Comparison of ENCODE assay signal across 15 cellular contexts in genomic region chr6:153170511-153170910, GRCh38. TPM values are rescaled to one million over a fixed set of nuclear protein-coding genes. Genes with fewer than 3 reads are reported as not detected.
DNase-seq lines count a peak whose midpoint lies in the region; ATAC-seq and TF ChIP-seq lines count a peak whose summit lies in the region.
"Had no signal": no experiment of that assay in that cellular context is flagged by ENCODE, and none has a peak within 500 bp of the region (broad histone marks: within the 10 kb centered on the region; RNA-seq: fewer than 3 reads in every experiment).

No MANE protein-coding gene starts in this region.

- ATAC-seq in RWPE2 (ENCODE audit: low read depth) (peak; percentile 92), HG02970 (IDR thresholded peaks at IDR 0.05; ENCODE audit: low FRiP score, unreplicated experiment) (no peak)

- H3K36me3 Mint-ChIP-seq in MCF 10A (ENCODE audit: insufficient read depth, unreplicated experiment) (peaks cover under 1% of the 10 kb centered on the region), type B pancreatic cell (no peaks in the 10 kb centered on the region)

- H3K27me3 ChIP-seq in breast epithelium: no peaks in the 10 kb centered on the region
- no peaks in the 10 kb centered on the region for H3K27me3 ChIP-seq in RWPE2 (ENCODE audit: insufficient read depth, poor library complexity, severe bottlenecking)
- H3K27me3 ChIP-seq: cardiac muscle cell, transverse colon had no signal

- H3K9me3 ChIP-seq in breast epithelium (no peaks in the 10 kb centered on the region), RWPE2 (ENCODE audit: severe bottlenecking) (no peaks in the 10 kb centered on the region)
- H3K9me3 ChIP-seq: transverse colon had no signal

- DNase-seq in MCF 10A (ENCODE audit: unreplicated experiment) (peak; percentile 85), breast epithelium (ENCODE audit: low spot score in 2 of 2) (no peak), RWPE2 (ENCODE audit: low spot score) (no peak), fibroblast of mammary gland (ENCODE audit: low read depth) (peak; percentile 86), type B pancreatic cell (ENCODE audit: extremely low spot score, unreplicated experiment) (no peak), pons (ENCODE audit: low spot score) (no peak), SKM-1 treated with dmso at 0.1 percent for 144 hours (lab: John Stamatoyannopoulos, UW; ENCODE audit: unreplicated experiment) (no peak)
- DNase-seq: 8988T; NCI-H1417; NCI-H446 treated with DMSO at 0.1 percent for 48 hours; stimulated activated CD4-positive, alpha-beta T cell treated with anti-CD3 and anti-CD28 coated beads, Interleukin-15, amount 100 ng/mL, for 24 hours; transverse colon had no signal

- no peaks in the 10 kb centered on the region for H3K27me3 Mint-ChIP-seq in MCF 10A (ENCODE audit: insufficient read depth, unreplicated experiment)
- peaks cover 3% of the 10 kb centered on the region for H3K27me3 Mint-ChIP-seq in type B pancreatic cell

- H3K4me3 ChIP-seq in breast epithelium (no peak overlapping the region), RWPE2 (ENCODE audit: severe bottlenecking) (no peak overlapping the region), fibroblast of mammary gland (ENCODE audit: control insufficient read depth, low read depth, low read length) (no peak overlapping the region)
- H3K4me3 ChIP-seq: cardiac muscle cell, transverse colon had no signal

- no peaks in the 10 kb centered on the region for H3K36me3 ChIP-seq in breast epithelium
- no peaks in the 10 kb centered on the region for H3K36me3 ChIP-seq in RWPE2 (ENCODE audit: low read depth)
- H3K36me3 ChIP-seq: cardiac muscle cell, transverse colon had no signal

- peaks cover 20% of the 10 kb centered on the region for H3K4me1 Mint-ChIP-seq in MCF 10A (ENCODE audit: insufficient read depth, unreplicated experiment)
- H3K4me1 Mint-ChIP-seq in type B pancreatic cell (ENCODE audit: unreplicated experiment): peaks cover 10% of the 10 kb centered on the region

- CTCF ChIA-PET in MCF 10A (lab: Yijun Ruan, JAX): no interaction called here

- intact Hi-C loops in MCF 10A (cut with micrococcal nuclease) (no loop called here), breast epithelium (cut with DNase I; ENCODE audit: low total_unique reads) (no loop called here)

- no peak for TF ChIP-seq POLR2A in breast epithelium (IDR thresholded peaks at IDR 0.05)

- H3K27ac ChIP-seq in breast epithelium: no peak overlapping the region
- peak overlapping the region; percentile 54 for H3K27ac ChIP-seq in RWPE2 (ENCODE audit: poor library complexity, severe bottlenecking)
- H3K27ac ChIP-seq: cardiac muscle cell, transverse colon had no signal

- H3K4me3 Mint-ChIP-seq in MCF 10A (ENCODE audit: unreplicated experiment) (no peak overlapping the region), type B pancreatic cell (no peak overlapping the region)

- POLR2A ChIA-PET in MCF 10A (lab: Yijun Ruan, JAX): no interaction called here

- no peaks in the 10 kb centered on the region for H3K4me1 ChIP-seq in breast epithelium
- H3K4me1 ChIP-seq in RWPE2 (ENCODE audit: insufficient read depth, poor library complexity, severe bottlenecking): peaks cover 37% of the 10 kb centered on the region
- H3K4me1 ChIP-seq: transverse colon had no signal

- peaks cover 8% of the 10 kb centered on the region for H3K9me3 Mint-ChIP-seq in MCF 10A (ENCODE audit: unreplicated experiment)
- H3K9me3 Mint-ChIP-seq in type B pancreatic cell: no peaks in the 10 kb centered on the region

- H3K27ac Mint-ChIP-seq in MCF 10A (ENCODE audit: low read depth, unreplicated experiment): peak overlapping the region; percentile 2
- H3K27ac Mint-ChIP-seq in type B pancreatic cell: peak overlapping the region; percentile 39

- BruUV-seq in MCF 10A (replicated peaks; lab: Mats Ljungman, UMichigan): no TSS peak

- no peak for TF ChIP-seq CTCF in MCF 10A (IDR thresholded peaks at IDR 0.05; ENCODE audit: unreplicated experiment)
- TF ChIP-seq CTCF in breast epithelium (IDR thresholded peaks at IDR 0.05): no peak
- no peak for TF ChIP-seq CTCF in RWPE2 (IDR thresholded peaks at IDR 0.05; ENCODE audit: poor library complexity, severe bottlenecking)
- no peak for TF ChIP-seq CTCF in fibroblast of mammary gland (conservative IDR thresholded peaks at IDR 0.05; ENCODE audit: control insufficient read depth, insufficient read depth, low read depth, low read length)
- TF ChIP-seq CTCF in type B pancreatic cell (conservative IDR thresholded peaks at IDR 0.05): no peak

RNA-seq across cellular contexts. Expression of gene RGS17, which starts 39.4 kb away (rescaled TPM):
- total RNA-seq in MCF 10A (2022): 2.5 and 3.7 TPM in 2 replicates
- 1 to 10 TPM in 1 of 3 donors, under 1 TPM in 2; 0.29 to 1.8 (median 0.66) TPM for total RNA-seq in breast epithelium
- total RNA-seq in type B pancreatic cell (ENCODE audit: low replicate concordance): 2.3 and 3.7 TPM in 2 replicates
- total RNA-seq: mononuclear cell had no signal

Comparison
In these comparisons a context has a peak if more than half of its experiments do, and no peak if none do; other contexts are left out.
1. DNase-seq: peak in MCF 10A (single experiment) and fibroblast of mammary gland (single experiment); none in breast epithelium (0 of 2), RWPE2 (single experiment), type B pancreatic cell (single experiment), pons (single experiment) and SKM-1 treated with dmso at 0.1 percent for 144 hours (single experiment).